In genomic region chr1:193417945-193418744, GRCh38 we compare ENCODE assay signal across 8 cellular contexts.
DNase-seq lines count a peak whose midpoint lies in the region; ATAC-seq and TF ChIP-seq lines count a peak whose summit lies in the region.

No MANE protein-coding gene starts in this region.

- no peak overlapping the region for H3K9ac ChIP-seq in smooth muscle cell (ENCODE audit: low read depth)

- no peaks in the 10 kb centered on the region for H3K4me1 ChIP-seq in smooth muscle cell (ENCODE audit: low read depth)

- peak overlapping the region; percentile 75 for H2AFZ ChIP-seq in smooth muscle cell (ENCODE audit: low read depth)

- H3K4me3 Mint-ChIP-seq in T-helper 1 cell treated with Interleukin-12 subunit alpha and Interleukin-12 subunit beta and Interleukin-4 antibody, amounts not matched to agents 30 μg/mL and 1 μg/mL, for 36 hours = peak overlapping the region; percentile 66

- H3K36me3 ChIP-seq in smooth muscle cell (ENCODE audit: low read depth) = no peaks in the 10 kb centered on the region

- 78% methylated on average over 4 of the region's 4 CpGs for WGBS in smooth muscle cell (ENCODE audit: low lambda C conversion rate)

- no peak overlapping the region for H3K27ac ChIP-seq in smooth muscle cell (ENCODE audit: low read depth)

- peak overlapping the region; percentile 28 for H3K4me3 ChIP-seq in smooth muscle cell

- no peaks in the 10 kb centered on the region for H3K27me3 Mint-ChIP-seq in T-helper 1 cell treated with Interleukin-12 subunit alpha and Interleukin-12 subunit beta and Interleukin-4 antibody, amounts not matched to agents 30 μg/mL and 1 μg/mL, for 36 hours (ENCODE audit: low read depth)

- no peaks in the 10 kb centered on the region for H3K27me3 ChIP-seq in smooth muscle cell (ENCODE audit: low read depth)

- no peaks in the 10 kb centered on the region for H3K79me2 ChIP-seq in smooth muscle cell (ENCODE audit: low read depth)

- H3K4me2 ChIP-seq in smooth muscle cell = peak overlapping the region; percentile 64

- peak; percentile 85 for ATAC-seq in GM18520 (IDR thresholded peaks at IDR 0.05; ENCODE audit: unreplicated experiment)
- peak; percentile 81 for ATAC-seq in HG03103 (IDR thresholded peaks at IDR 0.05; ENCODE audit: low read depth, unreplicated experiment)
- no peak for ATAC-seq in HG03565 (IDR thresholded peaks at IDR 0.05; ENCODE audit: unreplicated experiment)

- H3K36me3 Mint-ChIP-seq in T-helper 1 cell treated with Interleukin-12 subunit alpha and Interleukin-12 subunit beta and Interleukin-4 antibody, amounts not matched to agents 30 μg/mL and 1 μg/mL, for 36 hours (ENCODE audit: low read depth) = peaks cover 17% of the 10 kb centered on the region

- H3K9me3 ChIP-seq in smooth muscle cell (replicated peaks; ENCODE audit: low read depth) = no peaks in the 10 kb centered on the region

- peaks cover 37% of the 10 kb centered on the region for H3K4me1 Mint-ChIP-seq in T-helper 1 cell treated with Interleukin-12 subunit alpha and Interleukin-12 subunit beta and Interleukin-4 antibody, amounts not matched to agents 30 μg/mL and 1 μg/mL, for 36 hours (ENCODE audit: low read depth)

- H3K27ac Mint-ChIP-seq in T-helper 1 cell treated with Interleukin-12 subunit alpha and Interleukin-12 subunit beta and Interleukin-4 antibody, amounts not matched to agents 30 μg/mL and 1 μg/mL, for 36 hours = peak overlapping the region; percentile 71

- no peaks in the 10 kb centered on the region for H3F3A ChIP-seq in smooth muscle cell (ENCODE audit: low read depth)

- H3K9me3 Mint-ChIP-seq in T-helper 1 cell treated with Interleukin-12 subunit alpha and Interleukin-12 subunit beta and Interleukin-4 antibody, amounts not matched to agents 30 μg/mL and 1 μg/mL, for 36 hours = peaks cover 11% of the 10 kb centered on the region

- DNase-seq in foreskin melanocyte (peak; percentile 7), smooth muscle cell (lab: John Stamatoyannopoulos, UW; ENCODE audit: unreplicated experiment) (no peak), T-helper 9 cell (no peak)
- no peak for DNase-seq in NK-92 treated with Interleukin-12 subunit alpha and Interleukin-12 subunit beta, amount 100 ng/mL, for 24 hours (lab: John Stamatoyannopoulos, UW)

- no peaks in the 10 kb centered on the region for H4K20me1 ChIP-seq in smooth muscle cell (ENCODE audit: low read depth)

- no peak for TF ChIP-seq CTCF in smooth muscle cell (IDR thresholded peaks at IDR 0.05; ENCODE audit: borderline replicate concordance, insufficient read depth, poor library complexity, severe bottlenecking)
